ENCODE assay signal across 8 cellular contexts in the genomic region with DNA sequence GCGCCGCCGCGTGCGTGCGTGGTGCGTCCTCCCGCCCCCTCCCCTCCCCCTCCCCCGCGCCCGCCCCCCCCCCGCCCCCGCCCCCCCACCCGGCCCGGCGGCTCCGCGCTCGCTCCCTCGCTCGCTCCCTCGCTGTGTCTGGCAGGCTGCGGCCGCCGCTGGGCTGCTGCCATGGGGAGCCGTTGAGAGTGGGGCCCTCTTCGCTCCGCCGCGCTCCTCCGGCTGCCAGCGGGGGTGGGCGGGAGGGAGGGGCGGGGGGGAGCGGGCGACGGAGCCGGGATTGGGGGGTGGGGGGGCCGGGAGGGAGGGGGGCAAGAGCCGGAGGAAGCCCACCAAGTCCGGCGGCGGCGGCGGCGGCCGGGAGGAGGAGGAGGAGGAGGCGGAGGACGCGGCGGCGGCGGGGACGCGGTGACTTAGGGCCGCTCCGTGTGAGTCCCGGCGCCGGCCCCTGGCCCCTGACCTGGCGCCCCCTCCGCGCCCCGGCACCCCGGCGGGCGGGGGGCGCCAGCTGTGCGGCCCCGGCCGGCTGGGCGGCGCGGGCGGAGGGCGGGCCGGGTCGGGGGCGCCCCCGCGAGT. TPM values are rescaled to one million over a fixed set of nuclear protein-coding genes. Genes with fewer than 3 reads are reported as not detected.
DNase-seq lines count a peak whose midpoint lies in the region; ATAC-seq, FAIRE-seq and TF ChIP-seq lines count a peak whose summit lies in the region.

No MANE protein-coding gene starts in this region.

- no peak for TF ChIP-seq EP300 in upper lobe of left lung (IDR thresholded peaks at IDR 0.05)

- ATAC-seq in upper lobe of left lung (ENCODE audit: low FRiP score in 2 of 2): no peak

- H3K36me3 ChIP-seq in cardiac muscle cell: no peaks in the 10 kb centered on the region
- peaks cover 0 to 1% (median under 1%) of the 10 kb centered on the region in 4 donors for H3K36me3 ChIP-seq in upper lobe of left lung

- TF ChIP-seq POLR2A in upper lobe of left lung (IDR thresholded peaks at IDR 0.05): no peak

- no peak for FAIRE-seq in D721Med (lab: Jason Lieb, UNC)

- peak overlapping the region; percentile 92 for H3K27ac ChIP-seq in cardiac muscle cell
- peak overlapping the region; percentile 94 to 100 (median 98) for H3K27ac ChIP-seq in upper lobe of left lung

- H3K9me3 ChIP-seq in cardiac muscle cell (ENCODE audit: low read depth): no peaks in the 10 kb centered on the region
- H3K9me3 ChIP-seq in upper lobe of left lung: no peaks in the 10 kb centered on the region

- H3K27me3 ChIP-seq in cardiac muscle cell (peaks cover 2% of the 10 kb centered on the region), upper lobe of left lung (no peaks in the 10 kb centered on the region)

- TF ChIP-seq CTCF in cardiac muscle cell (IDR thresholded peaks at IDR 0.05; ENCODE audit: low read depth, low read length) (no peak), upper lobe of left lung (IDR thresholded peaks at IDR 0.05) (no peak), D721Med (IDR thresholded peaks at IDR 0.05; ENCODE audit: insufficient read depth, missing control alignments) (no peak)

- intact Hi-C loops in cardiac septum (cut with DNase I): loop anchor here (5.0 kb wide), 3 partner anchors 201 to 604 kb away; a partner anchor contains a TSS

- WGBS in upper lobe of left lung, 2 donors: no CpG with 5 or more reads among the region's 81 CpGs

- peaks cover 34% of the 10 kb centered on the region for H3K4me1 ChIP-seq in cardiac muscle cell (ENCODE audit: low read depth)
- H3K4me1 ChIP-seq in upper lobe of left lung: peaks cover 25 to 40% (median 27%) of the 10 kb centered on the region in 4 donors

- peak in 1 of 2 donors; percentile 73 for DNase-seq in cardiac muscle cell (ENCODE audit: low read depth in 1 of 2, low spot score in 1 of 2)
- DNase-seq in cardiac septum (ENCODE audit: low spot score): no peak
- peak; percentile 45 for DNase-seq in activated CD4-positive, CD25-positive, alpha-beta regulatory T cell treated with anti-CD3 and anti-CD28 coated beads, Interleukin-2, amount 50 U/mL, for 72 hours
- DNase-seq in left kidney (ENCODE audit: low read depth, low spot score): peak; percentile 84
- peak in 1 of 2 donors; percentile 94 for DNase-seq in upper lobe of left lung
- no peak for DNase-seq in D721Med (ENCODE audit: insufficient read length, low spot score)
- no peak for DNase-seq in 8988T
- no peak for DNase-seq in HT-29 (ENCODE audit: low spot score)

- peak overlapping the region; percentile 87 for H3K4me3 ChIP-seq in cardiac muscle cell
- H3K4me3 ChIP-seq in upper lobe of left lung: peak overlapping the region; percentile 71 to 88 (median 82)

RNA-seq across cellular contexts. Expression of a gene that starts 2.4 kb away (rescaled TPM):
- total RNA-seq in cardiac muscle cell (11.0 and 16.0 TPM in 2 replicates), cardiac septum (18.0 TPM), upper lobe of left lung (10 to 100 TPM; 14.8 to 29.7 (median 20.4) TPM)
- polyA plus RNA-seq in cardiac muscle cell: 1.5 and 1.7 TPM in 2 replicates
- 10.7 and 11.0 TPM in 2 replicates for total RNA-seq in HT-29 (2014; rRNA removed; shearing (Covaris generic))

Comparison
In these comparisons a context has a peak if more than half of its experiments do, and no peak if none do; other contexts are left out.
1. DNase-seq: peak in activated CD4-positive, CD25-positive, alpha-beta regulatory T cell treated with anti-CD3 and anti-CD28 coated beads, Interleukin-2, amount 50 U/mL, for 72 hours (single experiment) and left kidney (single experiment); none in cardiac septum (single experiment), D721Med (single experiment), 8988T (single experiment) and HT-29 (single experiment).